ENCODE assay signal across 8 cellular contexts in genomic region chr5:159916841-159917761, GRCh38.
DNase-seq lines count a peak whose midpoint lies in the region; ATAC-seq lines count a peak whose summit lies in the region.

No MANE protein-coding gene starts in this region.

- no peak overlapping the region for H3K9ac ChIP-seq in iPS-18a (ENCODE audit: low read length)

- ATAC-seq in activated naive CD8-positive, alpha-beta T cell treated with anti-CD3 and anti-CD28 coated beads, Interleukin-2, amount 50 U/mL, for 24 hours, result no peak
- no peak for ATAC-seq in stimulated activated effector memory CD8-positive, alpha-beta T cell treated with anti-CD3 and anti-CD28 coated beads, Interleukin-12 subunit alpha, Interleukin-12 subunit beta, amount 100 ng/mL, for 72 hours
- ATAC-seq in GM18502 (IDR thresholded peaks at IDR 0.05; ENCODE audit: poor library complexity, unreplicated experiment), result no peak

- H3K27me3 Mint-ChIP-seq in activated naive CD8-positive, alpha-beta T cell treated with anti-CD3 and anti-CD28 coated beads, Interleukin-2, amount 50 U/mL, for 24 hours, result peaks cover 60% of the 10 kb centered on the region

- H3K4me3 Mint-ChIP-seq in activated naive CD8-positive, alpha-beta T cell treated with anti-CD3 and anti-CD28 coated beads, Interleukin-2, amount 50 U/mL, for 24 hours, result peak overlapping the region; percentile 40
- peak overlapping the region; percentile 56 for H3K4me3 Mint-ChIP-seq in stimulated activated effector memory CD8-positive, alpha-beta T cell treated with anti-CD3 and anti-CD28 coated beads, Interleukin-12 subunit alpha, Interleukin-12 subunit beta, amount 100 ng/mL, for 72 hours

- in situ Hi-C loops in HAP-1 (cut with MboI; ENCODE audit: low sequenced_read_pairs), result no loop called here

- peaks cover 47% of the 10 kb centered on the region for H3K27me3 ChIP-seq in HAP-1 (ENCODE audit: low read depth)
- peaks cover 51% of the 10 kb centered on the region for H3K27me3 ChIP-seq in iPS-18a (ENCODE audit: control insufficient read depth, insufficient read depth, low read length)

- H3K4me3 ChIP-seq in HAP-1, result peak overlapping the region; percentile 21; the same call in 1 of the 2 replicates
- H3K4me3 ChIP-seq in iPS-18a (ENCODE audit: low read length), result peak overlapping the region; percentile 61

- H3K36me3 ChIP-seq in HAP-1 (replicated peaks) (no peaks in the 10 kb centered on the region), iPS-18a (ENCODE audit: control insufficient read depth, low read depth, low read length) (no peaks in the 10 kb centered on the region)

- peaks cover 3% of the 10 kb centered on the region for H3K4me1 Mint-ChIP-seq in activated naive CD8-positive, alpha-beta T cell treated with anti-CD3 and anti-CD28 coated beads, Interleukin-2, amount 50 U/mL, for 24 hours
- H3K4me1 Mint-ChIP-seq in stimulated activated effector memory CD8-positive, alpha-beta T cell treated with anti-CD3 and anti-CD28 coated beads, Interleukin-12 subunit alpha, Interleukin-12 subunit beta, amount 100 ng/mL, for 72 hours, result peaks cover 16% of the 10 kb centered on the region

- H3K9me3 Mint-ChIP-seq in activated naive CD8-positive, alpha-beta T cell treated with anti-CD3 and anti-CD28 coated beads, Interleukin-2, amount 50 U/mL, for 24 hours, result no peaks in the 10 kb centered on the region
- H3K9me3 Mint-ChIP-seq in stimulated activated effector memory CD8-positive, alpha-beta T cell treated with anti-CD3 and anti-CD28 coated beads, Interleukin-12 subunit alpha, Interleukin-12 subunit beta, amount 100 ng/mL, for 72 hours, result no peaks in the 10 kb centered on the region

- DNase-seq in HAP-1 (ENCODE audit: low spot score in 2 of 2), result no peak
- DNase-seq in activated naive CD8-positive, alpha-beta T cell treated with anti-CD3 and anti-CD28 coated beads, Interleukin-2, amount 50 U/mL, for 24 hours, result no peak
- no peak for DNase-seq in stimulated activated effector memory CD8-positive, alpha-beta T cell treated with anti-CD3 and anti-CD28 coated beads, Interleukin-12 subunit alpha, Interleukin-12 subunit beta, amount 100 ng/mL, for 72 hours (ENCODE audit: low spot score in 2 of 2)
- DNase-seq in inferior parietal cortex (ENCODE audit: extremely low spot score), result no peak
- DNase-seq in NCI-H2227 (lab: John Stamatoyannopoulos, UW; ENCODE audit: unreplicated experiment), result no peak
- DNase-seq in activated naive CD4-positive, alpha-beta T cell treated with anti-CD3 and anti-CD28 coated beads, Interleukin-2, amount 50 U/mL, for 16 hours, result no peak

- no peaks in the 10 kb centered on the region for H3K9me3 ChIP-seq in HAP-1
- H3K9me3 ChIP-seq in iPS-18a (ENCODE audit: control insufficient read depth, low read depth, low read length), result no peaks in the 10 kb centered on the region

- H3K27ac ChIP-seq in iPS-18a (ENCODE audit: low read length), result no peak overlapping the region

- H3K27ac Mint-ChIP-seq in activated naive CD8-positive, alpha-beta T cell treated with anti-CD3 and anti-CD28 coated beads, Interleukin-2, amount 50 U/mL, for 24 hours, result no peak overlapping the region
- no peak overlapping the region for H3K27ac Mint-ChIP-seq in stimulated activated effector memory CD8-positive, alpha-beta T cell treated with anti-CD3 and anti-CD28 coated beads, Interleukin-12 subunit alpha, Interleukin-12 subunit beta, amount 100 ng/mL, for 72 hours

- no peaks in the 10 kb centered on the region for H3K36me3 Mint-ChIP-seq in activated naive CD8-positive, alpha-beta T cell treated with anti-CD3 and anti-CD28 coated beads, Interleukin-2, amount 50 U/mL, for 24 hours (ENCODE audit: low read depth)
- no peaks in the 10 kb centered on the region for H3K36me3 Mint-ChIP-seq in stimulated activated effector memory CD8-positive, alpha-beta T cell treated with anti-CD3 and anti-CD28 coated beads, Interleukin-12 subunit alpha, Interleukin-12 subunit beta, amount 100 ng/mL, for 72 hours

- H3K4me1 ChIP-seq in HAP-1, result no peaks in the 10 kb centered on the region
- H3K4me1 ChIP-seq in iPS-18a (ENCODE audit: control insufficient read depth, low read depth, low read length), result no peaks in the 10 kb centered on the region
